Comparison of ENCODE assay signal across 27 cellular contexts in the genomic region with DNA sequence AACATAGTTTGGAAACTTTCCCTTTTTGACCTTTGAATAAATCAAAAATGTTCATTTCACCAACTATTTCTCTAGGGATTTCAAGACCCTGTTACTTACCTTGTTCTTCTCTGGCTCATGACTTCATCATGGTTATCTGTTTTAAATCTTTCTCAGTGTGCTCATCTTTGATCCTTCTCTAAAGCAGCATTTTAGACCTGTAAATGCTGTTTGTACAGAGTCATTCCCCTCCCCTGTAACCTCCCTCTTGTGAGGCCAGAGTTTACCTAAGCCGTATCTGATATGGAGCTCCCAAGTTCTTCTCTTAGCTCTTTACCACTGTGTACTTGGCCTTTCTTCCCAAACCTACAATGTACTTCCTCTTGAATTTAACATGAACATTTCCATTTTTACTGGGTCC.
"Had no signal": no experiment of that assay in that cellular context is flagged by ENCODE, and none has a peak within 500 bp of the region (broad histone marks: within the 10 kb centered on the region; RNA-seq: fewer than 3 reads in every experiment).

No MANE protein-coding gene starts in this region.

- H3K27ac Mint-ChIP-seq: activated B cell treated with CpG ODN at 0.5 μM for 24 hours; activated CD4-positive, alpha-beta memory T cell treated with anti-CD3 and anti-CD28 coated beads, Interleukin-2, amount 10 ng/mL, durations not matched to agents 7 days and 5 days; activated naive CD4-positive, alpha-beta T cell treated with anti-CD3 and anti-CD28 coated beads for 36 hours; activated naive CD8-positive, alpha-beta T cell; activated T-helper 17 cell treated with anti-CD3 and anti-CD28 coated beads, Interleukin-2, amount 50 U/mL, for 72 hours; brain; T-helper 1 cell treated with Interleukin-12 subunit alpha and Interleukin-12 subunit beta and Interleukin-4 antibody, amounts not matched to agents 30 μg/mL and 1 μg/mL, for 36 hours had no signal

- DNase-seq: activated B cell treated with CpG ODN at 0.5 μM for 24 hours; activated CD4-positive, alpha-beta memory T cell treated with anti-CD3 and anti-CD28 coated beads, Interleukin-2, amount 10 ng/mL, durations not matched to agents 7 days and 5 days; activated CD4-positive, alpha-beta T cell treated with anti-CD3 and anti-CD28 coated beads for 1 hour; activated CD4-positive, alpha-beta T cell treated with anti-CD3 and anti-CD28 coated beads, Interleukin-2, amount 50 U/mL, for 1 hour; activated gamma-delta T cell; activated naive CD4-positive, alpha-beta T cell treated with anti-CD3 and anti-CD28 coated beads for 36 hours; activated T-cell treated with anti-CD3 and anti-CD28 coated beads for 4 hours; activated T-cell treated with anti-CD3 and anti-CD28 coated beads, Interleukin-2, amount 50 U/mL, for 48 hours; amygdala; NCI-H1105 treated with DMSO at 0.1 percent for 48 hours; NCI-H146; NCI-H187 treated with DMSO at 0.1 percent for 48 hours; NCI-H2081 treated with DMSO at 0.1 percent for 48 hours; NCI-H2171; NCI-H2227 treated with DMSO at 0.1 percent for 48 hours; NCI-H526 treated with DMSO at 0.1 percent for 48 hours; NCI-H82; OCI-M1; RPMI8226; SW 1271 had no signal

- ATAC-seq: activated T-helper 17 cell treated with anti-CD3 and anti-CD28 coated beads, Interleukin-2, amount 50 U/mL, for 72 hours; Panc1; Right ventricle myocardium inferior had no signal

- H3K9me3 Mint-ChIP-seq: activated B cell treated with CpG ODN at 0.5 μM for 24 hours; activated CD4-positive, alpha-beta memory T cell treated with anti-CD3 and anti-CD28 coated beads, Interleukin-2, amount 10 ng/mL, durations not matched to agents 7 days and 5 days; activated naive CD4-positive, alpha-beta T cell treated with anti-CD3 and anti-CD28 coated beads for 36 hours; activated T-helper 17 cell treated with anti-CD3 and anti-CD28 coated beads, Interleukin-2, amount 50 U/mL, for 72 hours; central memory CD8-positive, alpha-beta T cell; T-helper 1 cell treated with Interleukin-12 subunit alpha and Interleukin-12 subunit beta and Interleukin-4 antibody, amounts not matched to agents 30 μg/mL and 1 μg/mL, for 36 hours had no signal

- H3K36me3 Mint-ChIP-seq: activated naive CD8-positive, alpha-beta T cell had no signal

- H3K4me1 Mint-ChIP-seq: activated T-helper 17 cell treated with anti-CD3 and anti-CD28 coated beads, Interleukin-2, amount 50 U/mL, for 72 hours had no signal

- H3K27me3 Mint-ChIP-seq: activated B cell treated with CpG ODN at 0.5 μM for 24 hours; activated CD4-positive, alpha-beta memory T cell treated with anti-CD3 and anti-CD28 coated beads, Interleukin-2, amount 10 ng/mL, durations not matched to agents 7 days and 5 days; activated naive CD8-positive, alpha-beta T cell; activated T-helper 17 cell treated with anti-CD3 and anti-CD28 coated beads, Interleukin-2, amount 50 U/mL, for 72 hours; brain; central memory CD8-positive, alpha-beta T cell had no signal

- H3K4me3 Mint-ChIP-seq: activated B cell treated with CpG ODN at 0.5 μM for 24 hours; activated CD4-positive, alpha-beta memory T cell treated with anti-CD3 and anti-CD28 coated beads, Interleukin-2, amount 10 ng/mL, durations not matched to agents 7 days and 5 days; activated naive CD4-positive, alpha-beta T cell treated with anti-CD3 and anti-CD28 coated beads for 36 hours; activated naive CD8-positive, alpha-beta T cell; activated T-helper 17 cell treated with anti-CD3 and anti-CD28 coated beads, Interleukin-2, amount 50 U/mL, for 72 hours; brain; central memory CD8-positive, alpha-beta T cell; T-helper 1 cell treated with Interleukin-12 subunit alpha and Interleukin-12 subunit beta and Interleukin-4 antibody, amounts not matched to agents 30 μg/mL and 1 μg/mL, for 36 hours had no signal
